In the genomic region with DNA sequence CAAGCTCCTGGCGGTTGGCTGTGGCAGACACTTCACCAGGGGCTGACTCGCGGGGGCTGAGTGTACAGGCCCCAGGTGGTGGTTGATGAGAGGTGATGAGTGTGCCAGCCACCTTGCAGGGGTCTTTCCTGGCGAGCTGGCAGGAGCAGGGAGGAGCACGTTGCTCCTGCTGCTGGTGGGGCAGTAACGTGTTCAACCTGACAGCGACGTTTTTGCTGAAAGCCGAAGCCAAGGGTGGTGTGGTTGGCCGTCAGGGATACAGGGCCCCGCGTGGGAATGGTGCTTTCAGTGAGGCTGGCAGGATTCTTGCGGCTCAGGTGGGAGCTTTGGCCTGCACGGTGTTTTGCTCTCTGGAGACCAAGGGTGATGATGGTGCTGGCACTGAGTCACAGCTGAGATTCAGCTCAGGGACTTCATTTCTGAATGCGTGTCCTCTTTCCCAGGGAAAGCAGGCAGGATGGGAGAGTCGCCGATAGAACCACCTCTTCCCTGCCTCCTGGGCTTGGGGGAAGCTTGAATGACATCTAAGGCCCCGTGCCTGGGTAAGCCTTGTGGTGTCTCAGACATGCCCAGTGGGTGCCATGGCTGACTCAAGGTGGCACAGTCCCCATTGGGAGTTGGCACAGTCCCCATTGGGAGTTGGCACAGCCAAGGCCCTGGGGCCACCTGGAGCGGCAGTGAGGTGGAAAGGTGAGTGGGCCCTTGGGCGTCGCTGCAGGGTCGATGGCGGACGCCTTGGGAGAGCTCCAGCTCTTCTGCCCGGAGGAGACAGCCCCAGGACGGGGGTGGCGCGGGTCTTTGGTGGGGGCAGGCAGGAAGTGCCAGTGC, we compare ENCODE assay signal across 9 cellular contexts. TPM values are rescaled to one million over a fixed set of nuclear protein-coding genes. Genes with fewer than 3 reads are reported as not detected.
A peak's percentile ranks its signal among the peaks of the same experiment; 100 is the strongest.
DNase-seq lines count a peak whose midpoint lies in the region; ATAC-seq and TF ChIP-seq lines count a peak whose summit lies in the region.
"Had no signal": no experiment of that assay in that cellular context is flagged by ENCODE, and none has a peak within 500 bp of the region (broad histone marks: within the 10 kb centered on the region; RNA-seq: fewer than 3 reads in every experiment).

No MANE protein-coding gene starts in this region.

- peaks cover 59% of the 10 kb centered on the region; the same call in 1 of the 2 replicates for H3K79me2 ChIP-seq in H9 (ENCODE audit: insufficient read depth, low read length)

- H2AFZ ChIP-seq in H9 (ENCODE audit: low read length): no peak overlapping the region

- H3K4me3 ChIP-seq in sigmoid colon: no peak overlapping the region

- H3K36me3 Mint-ChIP-seq in H9 (ENCODE audit: insufficient read depth in 1 of 3, low read depth in 3 of 3): peaks cover 19 to 68% (median 50%) of the 10 kb centered on the region in 3 experiments

- no peak for ATAC-seq in HG02588 (IDR thresholded peaks at IDR 0.05; ENCODE audit: unreplicated experiment)

- H3K27me3 ChIP-seq in H9 (ENCODE audit: insufficient read depth, low read length) (no peaks in the 10 kb centered on the region), sigmoid colon (no peaks in the 10 kb centered on the region)

- no peak for TF ChIP-seq CTCF in H9 (conservative IDR thresholded peaks at IDR 0.05)
- TF ChIP-seq CTCF in sigmoid colon (IDR thresholded peaks at IDR 0.05): no peak

- peaks cover 9 to 38% (median 20%) of the 10 kb centered on the region in 4 donors for H3K36me3 ChIP-seq in sigmoid colon

- no peak overlapping the region for H2AK5ac ChIP-seq in H9 (ENCODE audit: insufficient read length, low read length)

- H4K91ac ChIP-seq in H9 (ENCODE audit: insufficient read length, low read depth, low read length): no peak overlapping the region

- no peak for DNase-seq in H9
- peak; percentile 53 for DNase-seq in amniotic epithelial cell (ENCODE audit: low read depth)
- peak; percentile 40 for DNase-seq in hepatic stellate cell (ENCODE audit: low spot score)
- DNase-seq in sigmoid colon: no peak
- DNase-seq in NCI-H1048 (lab: John Stamatoyannopoulos, UW): no peak
- no peak for DNase-seq in NCI-H526 treated with DMSO at 0.1 percent for 48 hours (lab: John Stamatoyannopoulos, UW)
- DNase-seq in OCI-M2 (lab: John Stamatoyannopoulos, UW; ENCODE audit: unreplicated experiment): no peak
- DNase-seq: NCI-H2107 had no signal

- H2BK12ac ChIP-seq in H9 (ENCODE audit: insufficient read length, low read depth, low read length): no peak overlapping the region

- peak overlapping the region; percentile 48 to 72; a peak in 4 of 5 replicates for H3K4me3 Mint-ChIP-seq in H9

- no peaks in the 10 kb centered on the region for H3K27me3 Mint-ChIP-seq in H9 (ENCODE audit: low read depth)

- H3T11ph ChIP-seq in H9 (ENCODE audit: low read length): no peak overlapping the region

- peaks cover 2% of the 10 kb centered on the region for H4K20me1 ChIP-seq in H9 (ENCODE audit: control insufficient read depth, insufficient read depth, insufficient read length)

- no peak overlapping the region for H3K4me2 ChIP-seq in H9 (ENCODE audit: insufficient read depth, insufficient read length, low read length)

- peaks cover 0 to 2% of the 10 kb centered on the region in 2 experiments; a peak in 1 of 5 replicates for H3K9me3 Mint-ChIP-seq in H9

- H3K18ac ChIP-seq in H9 (ENCODE audit: insufficient read length, low read depth, low read length): no peak overlapping the region

- H3K23ac ChIP-seq in H9 (ENCODE audit: insufficient read length, low read depth, low read length): no peak overlapping the region

- no peaks in the 10 kb centered on the region for H3K23me2 ChIP-seq in H9 (ENCODE audit: insufficient read length, low read depth, low read length, poor library complexity, severe bottlenecking)

- H3K27ac ChIP-seq in H9 (ENCODE audit: insufficient read length, low read depth, low read length) (no peak overlapping the region), sigmoid colon (peak overlapping the region; percentile 73 to 85 (median 82))

- H3K4me1 Mint-ChIP-seq in H9: peaks cover 38 to 40% of the 10 kb centered on the region in 2 experiments

- H3K9ac ChIP-seq in H9 (ENCODE audit: extremely low read depth, insufficient read length, low read length): no peak overlapping the region

- H3K9me3 ChIP-seq in H9 (ENCODE audit: control insufficient read depth, low read depth, low read length) (no peaks in the 10 kb centered on the region), sigmoid colon (no peaks in the 10 kb centered on the region)

- H3K27ac Mint-ChIP-seq in H9: peak overlapping the region; percentile 93 to 94 (median 94); a peak in 5 of 7 replicates

- H4K5ac ChIP-seq in H9 (ENCODE audit: insufficient read length, low read depth, low read length): no peak overlapping the region

- H4K8ac ChIP-seq in H9 (replicated peaks; ENCODE audit: insufficient read length, low read depth, low read length): no peak overlapping the region

- H3K14ac ChIP-seq in H9 (ENCODE audit: insufficient read depth, low read length): peak overlapping the region; percentile 4; the same call in 1 of the 2 replicates

- TF ChIP-seq EP300 in sigmoid colon (IDR thresholded peaks at IDR 0.05): no peak

- peaks cover 8% of the 10 kb centered on the region for H3K79me1 ChIP-seq in H9 (ENCODE audit: insufficient read depth, low read depth, low read length, poor library complexity, severe bottlenecking)

- H3K4me1 ChIP-seq in H9 (ENCODE audit: insufficient read depth, low read length) (no peaks in the 10 kb centered on the region; the same call in 1 of the 2 replicates), sigmoid colon (peaks cover 0 to 73% (median 57%) of the 10 kb centered on the region in 4 donors)

- WGBS in H9 (ENCODE audit: extremely low coverage, insufficient read length, low lambda C conversion rate): no CpG with 5 or more reads among the region's 28 CpGs
- WGBS in sigmoid colon, 2 donors: 76 to 83% methylated on average over 28 of the region's 28 CpGs

- no peak overlapping the region for H3K56ac ChIP-seq in H9 (ENCODE audit: insufficient read length, low read depth, low read length)

- no peak overlapping the region for H3K4ac ChIP-seq in H9 (ENCODE audit: low read depth, low read length)

- no peak for TF ChIP-seq POLR2A in sigmoid colon (IDR thresholded peaks at IDR 0.05)

- H2BK20ac ChIP-seq in H9 (ENCODE audit: low read depth, low read length, poor library complexity, severe bottlenecking): no peak overlapping the region

- H2BK5ac ChIP-seq in H9 (ENCODE audit: insufficient read length, low read length): no peak overlapping the region

- H2BK120ac ChIP-seq in H9 (ENCODE audit: low read depth, low read length, poor library complexity, severe bottlenecking): no peak overlapping the region

- intact Hi-C loops in sigmoid colon (cut with DNase I): no loop called here

- H2BK15ac ChIP-seq in H9 (ENCODE audit: low read depth, low read length): no peak overlapping the region

RNA-seq across cellular contexts. Expression of a gene that starts 8.8 kb away (rescaled TPM):
- total RNA-seq in H9 (2021) (255 and 265 TPM in 2 replicates), sigmoid colon (10 to 100 TPM; 28.2 to 54.4 (median 42.2) TPM)
- 100 to 1,000 TPM in 1 of 3 donors, 10 to 100 TPM in 2; 51.1 to 132 (median 51.6) TPM for polyA plus RNA-seq in sigmoid colon

RNA-seq across cellular contexts. Expression of a gene that starts 14.9 kb away (rescaled TPM):
- total RNA-seq in H9 (2021) (26.6 and 27.4 TPM in 2 replicates), sigmoid colon (10 to 100 TPM in 3 of 4 donors, 1 to 10 TPM in 1; 7.8 to 16.6 (median 11.5) TPM)
- polyA plus RNA-seq in sigmoid colon: 1 to 10 TPM; 1.8 to 6.0 (median 5.7) TPM

RNA-seq across cellular contexts. Expression of a gene that starts 22.0 kb away (rescaled TPM):
- total RNA-seq in H9 (2021) (1,628 and 1,677 TPM in 2 replicates), sigmoid colon (1,000 to 10,000 TPM; 3,601 to 5,641 (median 3,840) TPM)
- polyA plus RNA-seq in sigmoid colon: 1,000 to 10,000 TPM; 2,516 to 4,453 (median 3,359) TPM

RNA-seq across cellular contexts. Expression of a gene that starts 32.5 kb away (rescaled TPM):
- total RNA-seq in H9 (2021) (83.7 and 83.9 TPM in 2 replicates), sigmoid colon (100 to 1,000 TPM in 3 of 4 donors, 10 to 100 TPM in 1; 99.4 to 156 (median 128) TPM)
- 100 to 1,000 TPM; 182 to 262 (median 192) TPM for polyA plus RNA-seq in sigmoid colon

RNA-seq across cellular contexts. Expression of a gene that starts 33.7 kb away (rescaled TPM):
- total RNA-seq in H9 (2021): 0.68 and 2.0 TPM in 2 replicates
- total RNA-seq in sigmoid colon: 1 to 10 TPM in 2 of 4 donors, under 1 TPM in 2; under 0.01 to 2.0 (median 0.91) TPM
- 1 to 10 TPM in 1 of 3 donors, not detected in 2; 1.2 TPM for polyA plus RNA-seq in sigmoid colon

Comparison
In these comparisons a context has a peak if more than half of its experiments do, and no peak if none do; other contexts are left out.
1. DNase-seq: peak in amniotic epithelial cell (single experiment) and hepatic stellate cell (single experiment); none in H9 (single experiment), sigmoid colon (single experiment), NCI-H1048 (single experiment), NCI-H526 treated with DMSO at 0.1 percent for 48 hours (single experiment) and OCI-M2 (single experiment).